26 cellular contexts compared by ENCODE assay signal in genomic region chr18:48053881-48054586, GRCh38.
DNase-seq lines count a peak whose midpoint lies in the region; ATAC-seq, FAIRE-seq and TF ChIP-seq lines count a peak whose summit lies in the region.
"Had no signal": no experiment of that assay in that cellular context is flagged by ENCODE, and none has a peak within 500 bp of the region (broad histone marks: within the 10 kb centered on the region; RNA-seq: fewer than 3 reads in every experiment).

No MANE protein-coding gene starts in this region.

- intact Hi-C loops in kidney (cut with DNase I) = no loop called here
- intact Hi-C loops in posterior vena cava (cut with DNase I) = no loop called here

- no peaks in the 10 kb centered on the region for H3K27me3 Mint-ChIP-seq in GM23338 (ENCODE audit: insufficient read depth, low read depth, poor library complexity)

- no peaks in the 10 kb centered on the region; the same call in 1 of the 2 replicates for H3K36me3 ChIP-seq in GM23338 (ENCODE audit: insufficient read depth)
- H3K36me3 ChIP-seq in kidney (ENCODE audit: control insufficient read depth in 1 of 2, insufficient read depth in 2 of 2, low read length in 2 of 2) = no peaks in the 10 kb centered on the region
- H3K36me3 ChIP-seq: cardiac muscle cell had no signal

- no peaks in the 10 kb centered on the region for H3K9me3 ChIP-seq in kidney (ENCODE audit: control insufficient read depth in 1 of 2, low read length in 2 of 2)

- H2AFZ ChIP-seq in GM23338 = peak overlapping the region; percentile 69; the same call in 1 of the 2 replicates

- TF ChIP-seq CTCF in GM23338 (conservative IDR thresholded peaks at IDR 0.05; ENCODE audit: low read depth in 2 of 2) (no peak), kidney (IDR thresholded peaks at IDR 0.05; ENCODE audit: borderline replicate concordance, extremely low read depth, insufficient read depth) (no peak)

- no peaks in the 10 kb centered on the region for H3K9me2 ChIP-seq in GM23338 (ENCODE audit: insufficient read depth)

- H3K27me3 ChIP-seq in GM23338 (ENCODE audit: insufficient read depth) = no peaks in the 10 kb centered on the region
- H3K27me3 ChIP-seq: cardiac muscle cell had no signal

- no peak for DNase-seq in GM23338 (ENCODE audit: low spot score)
- DNase-seq in UCSD-AML1 (lab: John Stamatoyannopoulos, UW; ENCODE audit: unreplicated experiment) = peak; percentile 32
- DNase-seq in kidney = peak; percentile 46
- DNase-seq in posterior vena cava (ENCODE audit: low spot score) = peak; percentile 45
- DNase-seq in NCI-H345 (lab: John Stamatoyannopoulos, UW) = no peak
- no peak for DNase-seq in NCI-H1092 (lab: John Stamatoyannopoulos, UW)
- DNase-seq: ACHN; activated CD8-positive, alpha-beta T cell treated with anti-CD3 and anti-CD28 coated beads for 36 hours; activated naive CD4-positive, alpha-beta T cell treated with anti-CD3 and anti-CD28 coated beads for 36 hours; amygdala; foreskin fibroblast; kidney glomerular epithelial cell; NCI-H1694 treated with DMSO at 0.1 percent for 48 hours; NCI-H82; PC-3; SIG-M5; substantia nigra had no signal

- peaks cover 5% of the 10 kb centered on the region; the same call in 1 of the 2 replicates for H3K4me1 ChIP-seq in GM23338 (ENCODE audit: insufficient read depth)
- peaks cover 3 to 6% of the 10 kb centered on the region in 2 donors for H3K4me1 ChIP-seq in kidney (ENCODE audit: control insufficient read depth in 1 of 2, insufficient read depth in 1 of 2, low read depth in 1 of 2, low read length in 2 of 2)

- H3K36me3 Mint-ChIP-seq in GM23338 (ENCODE audit: low read depth) = no peaks in the 10 kb centered on the region
- H3K36me3 Mint-ChIP-seq: IgD-negative memory B cell had no signal

- no peak overlapping the region for H3K9ac ChIP-seq in kidney (ENCODE audit: low read length in 2 of 2)

- H3F3A ChIP-seq in GM23338 (replicated peaks; ENCODE audit: low read depth) = no peaks in the 10 kb centered on the region

- H3K9me3 Mint-ChIP-seq in GM23338 = no peaks in the 10 kb centered on the region
- H3K9me3 Mint-ChIP-seq: activated CD8-positive, alpha-beta T cell treated with anti-CD3 and anti-CD28 coated beads for 36 hours; activated naive CD4-positive, alpha-beta T cell treated with anti-CD3 and anti-CD28 coated beads for 36 hours; neural crest cell; T-helper 1 cell treated with Interleukin-12 subunit alpha and Interleukin-12 subunit beta and Interleukin-4 antibody, amounts not matched to agents 30 μg/mL and 1 μg/mL, for 36 hours had no signal

- H3K4me2 ChIP-seq in GM23338 = peak overlapping the region; percentile 14; the same call in 1 of the 2 replicates

- H3K4me3 Mint-ChIP-seq in GM23338 = no peak overlapping the region
- H3K4me3 Mint-ChIP-seq: activated CD8-positive, alpha-beta T cell treated with anti-CD3 and anti-CD28 coated beads for 36 hours; activated naive CD4-positive, alpha-beta T cell treated with anti-CD3 and anti-CD28 coated beads for 36 hours; IgD-negative memory B cell; neural crest cell; T-helper 1 cell treated with Interleukin-12 subunit alpha and Interleukin-12 subunit beta and Interleukin-4 antibody, amounts not matched to agents 30 μg/mL and 1 μg/mL, for 36 hours had no signal

- no peaks in the 10 kb centered on the region for H3K79me2 ChIP-seq in GM23338 (replicated peaks; ENCODE audit: insufficient read depth)

- no peak overlapping the region for H3K27ac ChIP-seq in GM23338 (ENCODE audit: low read depth)
- H3K27ac ChIP-seq in kidney (ENCODE audit: low read depth in 2 of 2, low read length in 2 of 2) = no peak overlapping the region
- H3K27ac ChIP-seq: C4-2B, cardiac muscle cell, dorsolateral prefrontal cortex had no signal

- ATAC-seq in GM23338 (peak; percentile 64), GM18907 (IDR thresholded peaks at IDR 0.05; ENCODE audit: unreplicated experiment) (no peak), esophagus mucosa (no peak)
- ATAC-seq: activated CD8-positive, alpha-beta T cell treated with anti-CD3 and anti-CD28 coated beads for 36 hours; PC-3 had no signal

- H3K27ac Mint-ChIP-seq in GM23338 = no peak overlapping the region
- H3K27ac Mint-ChIP-seq: activated CD8-positive, alpha-beta T cell treated with anti-CD3 and anti-CD28 coated beads for 36 hours; activated naive CD4-positive, alpha-beta T cell treated with anti-CD3 and anti-CD28 coated beads for 36 hours; IgD-negative memory B cell; T-helper 1 cell treated with Interleukin-12 subunit alpha and Interleukin-12 subunit beta and Interleukin-4 antibody, amounts not matched to agents 30 μg/mL and 1 μg/mL, for 36 hours had no signal

- H4K20me1 ChIP-seq in GM23338 (replicated peaks; ENCODE audit: insufficient read depth) = no peaks in the 10 kb centered on the region

- H3K4me3 ChIP-seq in GM23338 = no peak overlapping the region
- H3K4me3 ChIP-seq in kidney (ENCODE audit: low read length in 2 of 2) = no peak overlapping the region
- H3K4me3 ChIP-seq: cardiac muscle cell, dorsolateral prefrontal cortex had no signal

- FAIRE-seq in kidney (lab: Jason Lieb, UNC) = no peak
- FAIRE-seq: GM18507 had no signal

- peaks cover 16% of the 10 kb centered on the region for H3K4me1 Mint-ChIP-seq in GM23338

TF ChIP-seq in GM23338, 12 proteins besides CTCF, POLR2A, EP300 and RAD21 (continues in another document):
- TF ChIP-seq NANOG (IDR thresholded peaks at IDR 0.05; ENCODE audit: borderline replicate concordance) = no peak
- TF ChIP-seq REST (IDR thresholded peaks at IDR 0.05; ENCODE audit: unreplicated experiment) = no peak
- no peak for TF ChIP-seq ETS1 (IDR thresholded peaks at IDR 0.05)

Comparison
In these comparisons a context has a peak if more than half of its experiments do, and no peak if none do; other contexts are left out.
1. DNase-seq: peak in UCSD-AML1 (single experiment), kidney (single experiment) and posterior vena cava (single experiment); none in GM23338 (single experiment), NCI-H345 (single experiment) and NCI-H1092 (single experiment).